In the genomic region with DNA sequence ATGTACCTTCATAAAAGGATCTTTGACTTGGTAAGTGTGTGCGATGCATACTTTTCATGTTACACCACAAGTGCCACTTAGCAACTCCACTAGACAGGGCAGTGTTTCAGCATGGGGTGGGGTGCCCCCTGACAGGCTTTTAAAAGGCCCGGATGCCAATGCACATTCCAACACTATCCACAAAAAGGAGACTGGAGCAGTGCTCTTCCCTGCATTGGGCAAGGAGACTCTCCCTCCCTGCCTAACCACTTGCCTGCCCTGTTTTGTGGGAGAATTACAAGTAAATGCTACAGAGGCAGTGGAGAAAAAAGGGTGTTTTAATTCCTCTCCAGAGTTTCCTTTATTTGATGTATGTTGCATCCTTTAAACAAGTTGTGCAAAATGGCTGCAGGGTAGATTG, we compare ENCODE assay signal across 11 cellular contexts. TPM values are rescaled to one million over a fixed set of nuclear protein-coding genes. Genes with fewer than 3 reads are reported as not detected.
A peak's percentile ranks its signal among the peaks of the same experiment; 100 is the strongest.
DNase-seq lines count a peak whose midpoint lies in the region; ATAC-seq, FAIRE-seq and TF ChIP-seq lines count a peak whose summit lies in the region.
"Had no signal": no experiment of that assay in that cellular context is flagged by ENCODE, and none has a peak within 500 bp of the region (broad histone marks: within the 10 kb centered on the region; RNA-seq: fewer than 3 reads in every experiment).

No MANE protein-coding gene starts in this region.

- TF ChIP-seq RAD21 in H1 (IDR thresholded peaks at IDR 0.05 in 1 of 2, conservative IDR thresholded peaks at IDR 0.05 in 1 of 2; ENCODE audit: low read depth in 2 of 2, low read length in 2 of 2) = no peak

- H2AK5ac ChIP-seq in H1 (ENCODE audit: low read depth, low read length) = no peak overlapping the region

- H3K23me2 ChIP-seq in H1 (ENCODE audit: low read depth, low read length) = peaks cover 7% of the 10 kb centered on the region

- TF ChIP-seq EP300 in H1 (IDR thresholded peaks at IDR 0.05; ENCODE audit: borderline replicate concordance in 1 of 2, low read depth in 2 of 2, low read length in 2 of 2) = no peak
- no peak for TF ChIP-seq EP300 in upper lobe of left lung (IDR thresholded peaks at IDR 0.05)

- ATAC-seq in lower lobe of right lung (peak; percentile 81 to 82), upper lobe of left lung (ENCODE audit: low FRiP score in 2 of 2) (peak; percentile 6 to 73), HG03354 (IDR thresholded peaks at IDR 0.05; ENCODE audit: poor library complexity, severe bottlenecking, unreplicated experiment) (no peak)
- ATAC-seq: CD8-positive, alpha-beta T cell had no signal

- H3K14ac ChIP-seq in H1 (ENCODE audit: insufficient read length) = no peak overlapping the region

- no peak overlapping the region for H3K56ac ChIP-seq in H1 (replicated peaks; ENCODE audit: insufficient read length, low read depth, low read length)

- peak overlapping the region in 1 of 2 experiments; percentile 18; a peak in 1 of 4 replicates for H3K4me2 ChIP-seq in H1 (ENCODE audit: insufficient read depth in 1 of 2, low read depth in 2 of 2, low read length in 2 of 2)

- no peak overlapping the region for H2BK120ac ChIP-seq in H1 (replicated peaks; ENCODE audit: low read depth, low read length)

- peaks cover 6 to 20% (median 15%) of the 10 kb centered on the region in 4 experiments; a peak in 6 of 7 replicates for H3K4me1 ChIP-seq in H1 (replicated peaks in 1 of 4; ENCODE audit: control insufficient read depth in 3 of 4, insufficient read depth in 4 of 4, low read length in 3 of 4)
- H3K4me1 ChIP-seq in lower lobe of right lung = peaks cover 9% of the 10 kb centered on the region
- H3K4me1 ChIP-seq in upper lobe of left lung = peaks cover 0 to 17% (median 10%) of the 10 kb centered on the region in 4 donors
- H3K4me1 ChIP-seq in ascending aorta = peaks cover 0 to 3% of the 10 kb centered on the region in 2 donors

- H3K4me3 ChIP-seq in H1 (ENCODE audit: extremely low read depth in 1 of 4, insufficient read depth in 2 of 4, low read depth in 3 of 4, low read length in 4 of 4) = no peak overlapping the region
- no peak overlapping the region for H3K4me3 ChIP-seq in lower lobe of right lung
- H3K4me3 ChIP-seq in upper lobe of left lung = no peak overlapping the region
- no peak overlapping the region for H3K4me3 ChIP-seq in ascending aorta

- no peak overlapping the region for H3K18ac ChIP-seq in H1 (ENCODE audit: extremely low read depth, low read length)

- H2BK12ac ChIP-seq in H1 (ENCODE audit: low read depth, low read length) = no peak overlapping the region

- H4K5ac ChIP-seq in H1 (ENCODE audit: insufficient read length, low read depth, low read length) = no peak overlapping the region

- H3K23ac ChIP-seq in H1 (ENCODE audit: insufficient read length) = no peak overlapping the region

- H3K36me3 ChIP-seq in H1 (ENCODE audit: control insufficient read depth in 2 of 4, insufficient read depth in 4 of 4, low read length in 3 of 4) (no peaks in the 10 kb centered on the region; a peak in 1 of 8 replicates), lower lobe of right lung (no peaks in the 10 kb centered on the region), upper lobe of left lung (no peaks in the 10 kb centered on the region), ascending aorta (no peaks in the 10 kb centered on the region)

- no peak overlapping the region for H3K9ac ChIP-seq in H1 (replicated peaks in 1 of 4; ENCODE audit: extremely low read depth in 1 of 4, low read depth in 3 of 4, low read length in 3 of 4)

- H2AFZ ChIP-seq in H1 (ENCODE audit: low read length) = no peak overlapping the region

- no peak overlapping the region for H3K27ac ChIP-seq in H1 (ENCODE audit: low read depth, low read length)
- no peak overlapping the region for H3K27ac ChIP-seq in lower lobe of right lung
- no peak overlapping the region for H3K27ac ChIP-seq in upper lobe of left lung
- no peak overlapping the region for H3K27ac ChIP-seq in ascending aorta

- no peaks in the 10 kb centered on the region for H3K9me3 ChIP-seq in H1 (ENCODE audit: insufficient read depth in 2 of 2, low read depth in 1 of 2, low read length in 1 of 2)
- no peaks in the 10 kb centered on the region for H3K9me3 ChIP-seq in lower lobe of right lung
- H3K9me3 ChIP-seq in upper lobe of left lung = no peaks in the 10 kb centered on the region
- no peaks in the 10 kb centered on the region for H3K9me3 ChIP-seq in ascending aorta

- no peaks in the 10 kb centered on the region for H3K79me2 ChIP-seq in H1 (ENCODE audit: control insufficient read depth in 1 of 2, insufficient read depth in 2 of 2, low read length in 2 of 2)

- CTCF ChIA-PET in H1 (lab: Charles Lee; ENCODE audit: partially characterized antibody) = interaction anchor here (0.9 to 4.9 kb wide), 2 partner anchors 16 to 167 kb away, joined by 3 to 27 read pairs; no protein-coding TSS in a partner anchor

- H2BK15ac ChIP-seq in H1 (ENCODE audit: low read length) = no peak overlapping the region

- H3K4ac ChIP-seq in H1 (replicated peaks; ENCODE audit: insufficient read length, low read depth, low read length) = no peak overlapping the region

- no peak overlapping the region for H4K8ac ChIP-seq in H1 (ENCODE audit: extremely low read depth, insufficient read depth, low read length)

- POLR2A ChIA-PET in H1 (lab: Charles Lee; ENCODE audit: partially characterized antibody) = no interaction called here

- no peak overlapping the region for H2BK5ac ChIP-seq in H1 (ENCODE audit: low read depth, low read length)

- H3K27me3 ChIP-seq in H1 (replicated peaks in 1 of 4; ENCODE audit: control insufficient read depth in 3 of 4, extremely low read depth in 1 of 4, insufficient read depth in 3 of 4, low read length in 3 of 4) = peaks cover 0 to 10% (median 7%) of the 10 kb centered on the region in 4 experiments; a peak in 5 of 7 replicates
- peaks cover 5% of the 10 kb centered on the region for H3K27me3 ChIP-seq in lower lobe of right lung (ENCODE audit: low read depth)
- no peaks in the 10 kb centered on the region for H3K27me3 ChIP-seq in upper lobe of left lung
- H3K27me3 ChIP-seq in ascending aorta = no peaks in the 10 kb centered on the region

- TF ChIP-seq POLR2A in H1 (IDR thresholded peaks at IDR 0.05; ENCODE audit: control extremely low read depth in 1 of 2, low read depth in 2 of 2, low read length in 2 of 2) (no peak), upper lobe of left lung (IDR thresholded peaks at IDR 0.05) (no peak)

- DNase-seq in M059J (ENCODE audit: low read depth) (peak; percentile 75), H1 (ENCODE audit: low read depth in 1 of 2, low spot score in 2 of 2) (no peak), lower lobe of right lung (peak; percentile 51), upper lobe of left lung (peak in 1 of 2 donors; percentile 53), NCI-H2029 (lab: John Stamatoyannopoulos, UW) (no peak), ascending aorta (ENCODE audit: low spot score in 2 of 2) (no peak)
- DNase-seq: activated B cell treated with CpG ODN at 0.5 μM for 24 hours; CD8-positive, alpha-beta T cell; NCI-H1436 treated with DMSO at 0.1 percent for 48 hours had no signal

- H4K20me1 ChIP-seq in H1 (replicated peaks in 1 of 2; ENCODE audit: control insufficient read depth in 1 of 2, insufficient read depth in 2 of 2, low read length in 2 of 2) = no peaks in the 10 kb centered on the region

- intact Hi-C loops in lower lobe of right lung (cut with DNase I) (no loop called here), ascending aorta (cut with DNase I) (loop anchor here (5.0 to 10.0 kb wide), 4 partner anchors 46 to 272 kb away; no protein-coding TSS in a partner anchor)

- H3K79me1 ChIP-seq in H1 (ENCODE audit: low read depth, low read length) = no peaks in the 10 kb centered on the region

- WGBS in H1 (ENCODE audit: extremely low coverage in 1 of 2, insufficient coverage in 1 of 2, insufficient read length in 1 of 2, insufficient replicate concordance in 2 of 2, low coverage in 1 of 2, low lambda C conversion rate in 2 of 2, missing lambda C conversion rate in 1 of 2), 2 experiments = 45% methylated on average over 2 of the region's 2 CpGs; no CpG with 5 or more reads in 1 of the 2 experiments
- 51 to 58% methylated on average over 2 of the region's 2 CpGs for WGBS in upper lobe of left lung, 2 donors

- no peak overlapping the region for H4K91ac ChIP-seq in H1 (replicated peaks; ENCODE audit: insufficient read length, low read length)

- H2BK20ac ChIP-seq in H1 (ENCODE audit: low read length) = no peak overlapping the region

- TF ChIP-seq CTCF in H1 (IDR thresholded peaks at IDR 0.05; ENCODE audit: control extremely low read depth in 1 of 3, insufficient read depth in 1 of 3, low read depth in 1 of 3, low read length in 3 of 3) (no peak), lower lobe of right lung (IDR thresholded peaks at IDR 0.05) (no peak), upper lobe of left lung (IDR thresholded peaks at IDR 0.05) (no peak), ascending aorta (IDR thresholded peaks at IDR 0.05) (no peak)

- no peak for FAIRE-seq in H1 (lab: Jason Lieb, UNC)
- FAIRE-seq: islet of Langerhans had no signal

TF ChIP-seq in H1, 55 proteins besides CTCF, POLR2A, EP300 and RAD21 (continues in another document):
- TF ChIP-seq RXRA (IDR thresholded peaks at IDR 0.05; ENCODE audit: insufficient read depth, low read depth, low read length) = no peak
- TF ChIP-seq, protein P1, sequence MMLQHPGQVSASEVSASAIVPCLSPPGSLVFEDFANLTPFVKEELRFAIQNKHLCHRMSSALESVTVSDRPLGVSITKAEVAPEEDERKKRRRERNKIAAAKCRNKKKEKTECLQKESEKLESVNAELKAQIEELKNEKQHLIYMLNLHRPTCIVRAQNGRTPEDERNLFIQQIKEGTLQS (IDR thresholded peaks at IDR 0.05; ENCODE audit: insufficient read depth, low read depth, low read length) = no peak
- no peak for TF ChIP-seq SIRT6 (IDR thresholded peaks at IDR 0.05; ENCODE audit: low read length)
- TF ChIP-seq YY1 (IDR thresholded peaks at IDR 0.05; ENCODE audit: low read depth, low read length) = 0 out of 2 replicates have a peak, but pooled peaks have one; percentile 39
- TF ChIP-seq TBP (IDR thresholded peaks at IDR 0.05; ENCODE audit: low read depth, low read length) = no peak
- no peak for TF ChIP-seq MAFK (IDR thresholded peaks at IDR 0.05; ENCODE audit: low read depth, low read length)

RNA-seq across cellular contexts. Expression of a gene that starts 1.7 kb away (rescaled TPM):
- 37.1 and 40.2 TPM in 2 replicates for total RNA-seq in M059J (2014; rRNA removed; shearing (Covaris generic))
- 0.22 and 0.44 TPM in 2 replicates for total RNA-seq in H1 (2021; fragmentation: NEBNext Ultra II Directional; extraction: Animal tissue kit (Norgen Biotek cat#: 25700))
- 0.13 and 0.15 TPM in 2 replicates for polyA plus RNA-seq in H1 (2011; rRNA removed)
- polyA plus RNA-seq in H1 (2011; cell fraction: cytosol; rRNA removed) = 0.10 TPM
- polyA plus RNA-seq in H1 (2011; cell fraction: nucleus; rRNA removed) = 0.20 TPM
- 0.11 to 0.30 TPM (median 0.28 TPM) in 3 of 4 replicates, not detected in the other for polyA plus RNA-seq in H1 (2012, experiment 1 of 2)
- not detected for polyA plus RNA-seq in H1 (2012, experiment 2 of 2)
- polyA plus RNA-seq in H1 (2013, experiment 1 of 2) = 0.14 TPM
- polyA plus RNA-seq in H1 (2013, experiment 2 of 2) = 0.15 TPM
- polyA minus RNA-seq in H1 (2011; rRNA and poly(A)+ RNA removed) = 0.27 and 0.98 TPM in 2 replicates
- polyA minus RNA-seq in H1 (2011; cell fraction: cytosol; rRNA and poly(A)+ RNA removed) = not detected
- polyA minus RNA-seq in H1 (2011; cell fraction: nucleus; rRNA and poly(A)+ RNA removed) = 1.2 TPM
- 5.6 TPM for total RNA-seq in lower lobe of right lung
- total RNA-seq in upper lobe of left lung = 10 to 100 TPM in 2 of 6 donors, 1 to 10 TPM in 4; 3.9 to 15.4 (median 6.4) TPM
- total RNA-seq in ascending aorta = 52.7 TPM
- total RNA-seq: activated B cell treated with CpG ODN at 0.5 μM for 24 hours; CD8-positive, alpha-beta T cell had no signal

Comparison
In these comparisons a context has a peak if more than half of its experiments do, and no peak if none do; other contexts are left out.
1. DNase-seq: peak in M059J (single experiment) and lower lobe of right lung (single experiment); none in H1 (0 of 2), NCI-H2029 (single experiment) and ascending aorta (0 of 2).